ENCODE assay signal across 11 cellular contexts in genomic region chr5:72599519-72600400, GRCh38.
A peak's percentile ranks its signal among the peaks of the same experiment; 100 is the strongest.
DNase-seq lines count a peak whose midpoint lies in the region; ATAC-seq, FAIRE-seq and TF ChIP-seq lines count a peak whose summit lies in the region.
"Had no signal": no experiment of that assay in that cellular context is flagged by ENCODE, and none has a peak within 500 bp of the region (broad histone marks: within the 10 kb centered on the region; RNA-seq: fewer than 3 reads in every experiment).

No MANE protein-coding gene starts in this region.

- ATAC-seq in SK-N-SH treated with all-trans-retinoic acid at 6 μM for 48 hours (no peak), right cardiac atrium (no peak), upper lobe of right lung (peak; percentile 54), GM19455 (IDR thresholded peaks at IDR 0.05; ENCODE audit: unreplicated experiment) (no peak)
- ATAC-seq: WTC11 had no signal

- peaks cover 9% of the 10 kb centered on the region for H3K9me3 Mint-ChIP-seq in astrocyte (ENCODE audit: unreplicated experiment)
- peaks cover 10% of the 10 kb centered on the region for H3K9me3 Mint-ChIP-seq in progenitor cell of endocrine pancreas (ENCODE audit: low read depth)

- no peaks in the 10 kb centered on the region for H3K27me3 Mint-ChIP-seq in astrocyte (ENCODE audit: low read depth, unreplicated experiment)
- peaks cover 19% of the 10 kb centered on the region for H3K27me3 Mint-ChIP-seq in progenitor cell of endocrine pancreas

- H3K9me3 ChIP-seq in SK-N-SH (no peaks in the 10 kb centered on the region), astrocyte (ENCODE audit: insufficient read depth, low read depth, low read length) (peaks cover 3% of the 10 kb centered on the region), right cardiac atrium (ENCODE audit: control insufficient read depth, low read length) (no peaks in the 10 kb centered on the region), upper lobe of right lung (peaks cover 4% of the 10 kb centered on the region)

- no peaks in the 10 kb centered on the region for H3K36me3 Mint-ChIP-seq in astrocyte (ENCODE audit: low read depth, unreplicated experiment)
- peaks cover 2% of the 10 kb centered on the region for H3K36me3 Mint-ChIP-seq in progenitor cell of endocrine pancreas (ENCODE audit: insufficient read depth)

- H3K36me3 ChIP-seq in SK-N-SH (replicated peaks in 1 of 2; ENCODE audit: control insufficient read depth in 1 of 2, insufficient read depth in 2 of 2, low read length in 1 of 2) (no peaks in the 10 kb centered on the region), astrocyte (ENCODE audit: insufficient read depth, low read length) (no peaks in the 10 kb centered on the region), upper lobe of right lung (no peaks in the 10 kb centered on the region)

- TF ChIP-seq CTCF in SK-N-SH (IDR thresholded peaks at IDR 0.05) (no peak), astrocyte (IDR thresholded peaks at IDR 0.05; ENCODE audit: insufficient read depth, low read depth, low read length) (no peak), upper lobe of right lung (IDR thresholded peaks at IDR 0.05) (no peak), progenitor cell of endocrine pancreas (IDR thresholded peaks at IDR 0.05; ENCODE audit: unreplicated experiment) (no peak)

- DNase-seq in SK-N-SH (no peak), astrocyte (ENCODE audit: low read depth) (peak; percentile 80), right cardiac atrium (no peak), upper lobe of right lung (no peak), SIG-M5 (lab: John Stamatoyannopoulos, UW) (no peak), progenitor cell of endocrine pancreas (ENCODE audit: low spot score, unreplicated experiment) (no peak)
- DNase-seq: NCI-H146, retina had no signal

- WGBS in SK-N-SH (ENCODE audit: low lambda C conversion rate), result 77% methylated on average over 5 of the region's 5 CpGs
- WGBS in right cardiac atrium, result 73% methylated on average over 5 of the region's 5 CpGs

- CTCF ChIA-PET in SK-N-SH (lab: Yijun Ruan, JAX), result interaction anchor here (0.6 kb wide), 1 partner anchor 465 kb away, joined by 3 read pairs; no protein-coding TSS in a partner anchor

- peaks cover 44% of the 10 kb centered on the region for H3F3A ChIP-seq in SK-N-SH (replicated peaks; ENCODE audit: insufficient read depth)

- no peak overlapping the region for H3K4me3 ChIP-seq in SK-N-SH (ENCODE audit: low read depth in 2 of 2, low read length in 1 of 2)
- H3K4me3 ChIP-seq in astrocyte (ENCODE audit: insufficient read depth, low read depth, low read length), result peak overlapping the region; percentile 30
- no peak overlapping the region for H3K4me3 ChIP-seq in right cardiac atrium (ENCODE audit: low read length)
- H3K4me3 ChIP-seq in upper lobe of right lung, result no peak overlapping the region

- H3K4me1 ChIP-seq in SK-N-SH (ENCODE audit: control insufficient read depth in 1 of 2, insufficient read depth in 2 of 2, low read depth in 1 of 2, low read length in 1 of 2), result peaks cover 9 to 39% of the 10 kb centered on the region in 2 experiments; a peak in 3 of 4 replicates
- H3K4me1 ChIP-seq in astrocyte (ENCODE audit: insufficient read depth, low read length), result peaks cover 44% of the 10 kb centered on the region
- peaks cover 5% of the 10 kb centered on the region for H3K4me1 ChIP-seq in right cardiac atrium (ENCODE audit: control insufficient read depth, insufficient read depth, low read length)
- H3K4me1 ChIP-seq in upper lobe of right lung, result peaks cover 27% of the 10 kb centered on the region

- FAIRE-seq in astrocyte (lab: Jason Lieb, UNC), result no peak

- H3K79me2 ChIP-seq in SK-N-SH (ENCODE audit: insufficient read depth) (no peaks in the 10 kb centered on the region), astrocyte (ENCODE audit: insufficient read depth, low read length) (no peaks in the 10 kb centered on the region)

- no peak for TF ChIP-seq RAD21 in SK-N-SH (IDR thresholded peaks at IDR 0.05; ENCODE audit: low read length)

- H4K20me1 ChIP-seq in SK-N-SH (ENCODE audit: insufficient read depth) (no peaks in the 10 kb centered on the region), astrocyte (ENCODE audit: insufficient read depth, low read length) (no peaks in the 10 kb centered on the region)

- H3K4me2 ChIP-seq in SK-N-SH (peak overlapping the region; percentile 21; the same call in 1 of the 2 replicates), astrocyte (ENCODE audit: low read length) (peak overlapping the region; percentile 83)

- H3K9ac ChIP-seq in SK-N-SH, result peak overlapping the region; percentile 36; the same call in 1 of the 2 replicates
- peak overlapping the region; percentile 84 for H3K9ac ChIP-seq in astrocyte (ENCODE audit: low read length)

- POLR2A ChIA-PET in SK-N-SH (lab: Yijun Ruan, JAX), result interaction anchor here (0.6 kb wide), 1 partner anchor 8 kb away, joined by 3 read pairs; no protein-coding TSS in a partner anchor

- H3K27me3 ChIP-seq in SK-N-SH (ENCODE audit: insufficient read depth) (no peaks in the 10 kb centered on the region), astrocyte (ENCODE audit: insufficient read depth, low read length) (no peaks in the 10 kb centered on the region), right cardiac atrium (ENCODE audit: control insufficient read depth, insufficient read depth) (no peaks in the 10 kb centered on the region), upper lobe of right lung (no peaks in the 10 kb centered on the region)

- peaks cover 12% of the 10 kb centered on the region for H3K4me1 Mint-ChIP-seq in astrocyte (ENCODE audit: low read depth, unreplicated experiment)
- peaks cover 21% of the 10 kb centered on the region for H3K4me1 Mint-ChIP-seq in progenitor cell of endocrine pancreas (ENCODE audit: low read depth)

- TF ChIP-seq EP300 in SK-N-SH (IDR thresholded peaks at IDR 0.05; ENCODE audit: borderline replicate concordance in 1 of 2, low read depth in 1 of 2, low read length in 1 of 2), result no peak

- H3K4me3 Mint-ChIP-seq in astrocyte (ENCODE audit: unreplicated experiment) (peak overlapping the region; percentile 25), progenitor cell of endocrine pancreas (ENCODE audit: low read depth) (no peak overlapping the region)
- H3K4me3 Mint-ChIP-seq: WTC11 had no signal

- H2AFZ ChIP-seq in SK-N-SH (ENCODE audit: low read depth) (peak overlapping the region; percentile 10; the same call in 1 of the 2 replicates), astrocyte (ENCODE audit: low read depth, low read length) (no peak overlapping the region)

- no peaks in the 10 kb centered on the region for H3K9me2 ChIP-seq in SK-N-SH

- peak overlapping the region; percentile 11 to 90; a peak in 3 of 4 replicates for H3K27ac ChIP-seq in SK-N-SH (ENCODE audit: low read depth in 2 of 2, low read length in 1 of 2)
- peak overlapping the region; percentile 99 for H3K27ac ChIP-seq in astrocyte (ENCODE audit: low read depth, low read length)
- peak overlapping the region; percentile 33 for H3K27ac ChIP-seq in right cardiac atrium (ENCODE audit: low read length)
- H3K27ac ChIP-seq in upper lobe of right lung, result peak overlapping the region; percentile 78

- H3K27ac Mint-ChIP-seq in astrocyte (ENCODE audit: unreplicated experiment) (no peak overlapping the region), progenitor cell of endocrine pancreas (no peak overlapping the region)
- H3K27ac Mint-ChIP-seq: WTC11 had no signal

- intact Hi-C loops in right cardiac atrium (cut with DNase I), result loop anchor here in 1 of 4 donors (10.0 kb wide), 1 partner anchor 215 kb away; the partner anchor contains the start of gene TNPO1
- intact Hi-C loops in upper lobe of right lung (cut with DNase I), result no loop called here

TF ChIP-seq in SK-N-SH, 30 proteins besides CTCF, POLR2A, EP300 and RAD21:
- TF ChIP-seq IRF3 (IDR thresholded peaks at IDR 0.05; ENCODE audit: low read depth, low read length) (no peak), ELF1 (IDR thresholded peaks at IDR 0.05) (no peak)

TF ChIP-seq in SK-N-SH treated with all-trans-retinoic acid at 6 μM for 48 hours, 23 proteins besides CTCF, POLR2A, EP300 and RAD21 (continues in another document):
- TF ChIP-seq BACH2 (CRISPR knock-in tag; IDR thresholded peaks at IDR 0.05; ENCODE audit: borderline replicate concordance), result no peak
- TF ChIP-seq PATZ1 (CRISPR knock-in tag; IDR thresholded peaks at IDR 0.05; ENCODE audit: borderline replicate concordance), result no peak
- no peak for TF ChIP-seq CSRNP3 (CRISPR knock-in tag; IDR thresholded peaks at IDR 0.05)

Comparison
In these comparisons a context has a peak if more than half of its experiments do, and no peak if none do; other contexts are left out.
1. H3K27ac ChIP-seq: peak in every context shown above with its lines; median percentile 99 in astrocyte; 78 in upper lobe of right lung; 50 in SK-N-SH; 33 in right cardiac atrium.